Comparison of ENCODE assay signal across 8 cellular contexts in the genomic region with DNA sequence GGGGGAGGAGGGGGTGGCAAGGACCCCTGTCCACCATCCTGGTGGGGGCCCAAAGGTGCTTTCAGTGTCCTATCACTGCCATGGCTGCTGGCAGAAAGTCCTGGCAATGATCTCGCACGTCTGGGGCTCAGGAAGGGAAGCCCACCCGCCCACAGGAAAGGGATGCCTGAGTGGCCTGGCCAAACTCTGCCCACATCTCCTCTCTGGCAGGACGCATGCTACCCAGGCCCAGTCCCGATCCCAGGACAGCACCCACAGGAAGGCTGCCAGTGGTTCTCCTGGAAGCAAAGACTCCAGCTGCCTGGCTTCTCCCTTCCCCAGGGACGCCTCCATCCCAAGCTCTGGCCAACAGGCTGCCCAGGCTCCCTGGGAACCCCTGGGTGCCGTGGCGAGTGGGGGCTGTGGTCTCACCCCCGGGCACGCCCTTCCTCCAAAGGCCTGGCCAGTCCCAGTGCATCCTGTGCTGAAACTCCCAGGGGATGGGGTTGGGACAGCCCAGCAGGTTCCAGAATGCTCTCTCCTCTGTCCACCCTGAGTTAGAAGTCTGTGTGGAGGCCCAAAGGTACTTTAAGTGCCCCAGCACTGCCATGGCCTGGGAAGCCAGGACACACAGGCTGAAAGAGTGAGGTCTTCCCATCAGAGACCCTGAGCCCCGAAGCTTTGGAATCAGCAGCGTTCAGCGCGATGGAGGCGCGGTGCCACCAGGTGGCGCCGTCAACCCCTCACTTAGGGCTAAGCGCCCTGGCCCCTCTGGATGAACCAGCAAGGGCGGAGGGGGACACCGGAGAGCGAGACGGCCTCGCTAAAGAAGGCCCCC. TPM values are rescaled to one million over a fixed set of nuclear protein-coding genes. Genes with fewer than 3 reads are reported as not detected.
A peak's percentile ranks its signal among the peaks of the same experiment; 100 is the strongest.
DNase-seq lines count a peak whose midpoint lies in the region; ATAC-seq and TF ChIP-seq lines count a peak whose summit lies in the region.

No MANE protein-coding gene starts in this region.

- no peaks in the 10 kb centered on the region for H3K36me3 Mint-ChIP-seq in activated B cell treated with CpG ODN at 0.5 μM for 24 hours (ENCODE audit: low read depth)

- H3K9ac ChIP-seq in BLaER1 = no peak overlapping the region

- TF ChIP-seq CTCF in activated B cell treated with CpG ODN at 0.5 μM for 24 hours (IDR thresholded peaks at IDR 0.05) = peak; percentile 95

- peaks cover 60% of the 10 kb centered on the region for H3K4me1 ChIP-seq in BLaER1

- H3K27ac ChIP-seq in BLaER1 = no peak overlapping the region
- no peak overlapping the region for H3K27ac ChIP-seq in caudate nucleus (ENCODE audit: low read depth, low read length)

- no peaks in the 10 kb centered on the region for H3K27me3 ChIP-seq in BLaER1

- no peak overlapping the region for H3K4me3 Mint-ChIP-seq in activated B cell treated with CpG ODN at 0.5 μM for 24 hours

- H3K4me1 Mint-ChIP-seq in activated B cell treated with CpG ODN at 0.5 μM for 24 hours = peaks cover 9% of the 10 kb centered on the region

- no peak overlapping the region for H3K27ac Mint-ChIP-seq in activated B cell treated with CpG ODN at 0.5 μM for 24 hours

- CTCF ChIA-PET in activated B cell treated with CpG ODN at 0.5 μM for 24 hours (lab: Charles Lee) = interaction anchor here (0.8 to 4.7 kb wide), 13 partner anchors 10 to 234 kb away, joined by 3 to 69 read pairs (median 4); no protein-coding TSS in a partner anchor

- ATAC-seq in GM21528 (IDR thresholded peaks at IDR 0.05; ENCODE audit: low FRiP score, unreplicated experiment) (peak; percentile 64), activated B cell treated with CpG ODN at 0.5 μM for 24 hours (ENCODE audit: low read depth) (peak; percentile 89)

- DNase-seq in NCI-H1930 (lab: John Stamatoyannopoulos, UW) (peak; percentile 9 to 68), activated B cell treated with CpG ODN at 0.5 μM for 24 hours (peak; percentile 59), caudate nucleus (lab: John Stamatoyannopoulos, UW) (peak in 43 of 61 donors; percentile 8 to 65 (median 20)), kidney tubule cell (ENCODE audit: low spot score) (peak; percentile 58), NK-92 (lab: John Stamatoyannopoulos, UW; ENCODE audit: unreplicated experiment) (no peak)
- peak; percentile 73 to 74 for DNase-seq in stimulated activated CD4-positive, alpha-beta T cell treated with anti-CD3 and anti-CD28 coated beads, Interleukin-2, amount 100 ng/mL, for 48 hours

- H3K9me3 Mint-ChIP-seq in activated B cell treated with CpG ODN at 0.5 μM for 24 hours = no peaks in the 10 kb centered on the region

- no peaks in the 10 kb centered on the region for H3K36me3 ChIP-seq in BLaER1

- no peak overlapping the region for H3K4me3 ChIP-seq in BLaER1

- no peaks in the 10 kb centered on the region for H4K20me1 ChIP-seq in BLaER1

- H3K27me3 Mint-ChIP-seq in activated B cell treated with CpG ODN at 0.5 μM for 24 hours = peaks cover 4% of the 10 kb centered on the region

- POLR2A ChIA-PET in activated B cell treated with CpG ODN at 0.5 μM for 24 hours (lab: Charles Lee) = interaction anchor here (1.6 kb wide), 1 partner anchor 29 kb away, joined by 4 read pairs; a partner anchor contains a TSS

- peak overlapping the region; percentile 65 for H3K4me2 ChIP-seq in BLaER1

- H3K9me3 ChIP-seq in BLaER1 = no peaks in the 10 kb centered on the region

- intact Hi-C loops in activated B cell treated with CpG ODN at 0.5 μM for 24 hours (cut with micrococcal nuclease) = loop anchor here (1.0 to 10.0 kb wide), 4 partner anchors 30 to 621 kb away; a partner anchor contains a TSS

RNA-seq across cellular contexts. Expression of a gene that starts 29.8 kb away (rescaled TPM):
- total RNA-seq in activated B cell treated with CpG ODN at 0.5 μM for 24 hours = 26.4 and 28.7 TPM in 2 replicates
